8 cellular contexts compared by ENCODE assay signal in the genomic region with DNA sequence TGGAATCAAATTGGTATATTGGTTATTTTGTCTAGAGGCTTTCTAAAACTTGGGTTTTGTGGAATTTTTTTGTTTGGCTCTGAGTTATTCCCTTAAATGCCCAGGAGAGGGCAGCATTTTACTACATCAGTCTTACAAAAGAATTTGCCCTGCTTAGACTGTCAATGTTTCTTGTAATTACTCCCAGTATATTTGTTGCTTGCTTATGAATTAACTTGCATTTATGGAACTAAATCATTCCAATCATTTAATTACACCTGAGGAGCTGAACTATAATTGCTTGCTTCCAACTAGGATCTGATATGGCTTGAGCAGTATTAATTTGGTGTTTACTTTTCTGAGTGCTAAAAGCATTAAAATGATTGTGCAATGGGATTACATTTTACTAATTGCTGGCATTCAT. TPM values are rescaled to one million over a fixed set of nuclear protein-coding genes. Genes with fewer than 3 reads are reported as not detected.
DNase-seq lines count a peak whose midpoint lies in the region; ATAC-seq and TF ChIP-seq lines count a peak whose summit lies in the region.

No MANE protein-coding gene starts in this region.

- H3K4me1 Mint-ChIP-seq in activated B cell treated with CpG ODN at 0.5 μM for 24 hours (no peaks in the 10 kb centered on the region), type B pancreatic cell (ENCODE audit: unreplicated experiment) (no peaks in the 10 kb centered on the region)

- ATAC-seq in GM18861 (IDR thresholded peaks at IDR 0.05; ENCODE audit: unreplicated experiment), result peak; percentile 63
- no peak for ATAC-seq in activated B cell treated with CpG ODN at 0.5 μM for 24 hours (ENCODE audit: low read depth)
- ATAC-seq in GM21619 (IDR thresholded peaks at IDR 0.05; ENCODE audit: unreplicated experiment), result no peak

- TF ChIP-seq POLR2A in lower leg skin (IDR thresholded peaks at IDR 0.05), result no peak

- intact Hi-C loops in activated B cell treated with CpG ODN at 0.5 μM for 24 hours (cut with micrococcal nuclease), result loop anchor here (1.0 kb wide), 1 partner anchor 1769 kb away; no protein-coding TSS in a partner anchor
- intact Hi-C loops in lower leg skin (cut with DNase I; ENCODE audit: low total_unique reads), result no loop called here

- no peak overlapping the region for H3K27ac Mint-ChIP-seq in activated B cell treated with CpG ODN at 0.5 μM for 24 hours
- no peak overlapping the region for H3K27ac Mint-ChIP-seq in type B pancreatic cell

- H3K4me3 Mint-ChIP-seq in activated B cell treated with CpG ODN at 0.5 μM for 24 hours (no peak overlapping the region), type B pancreatic cell (no peak overlapping the region)

- peak; percentile 76 for TF ChIP-seq CTCF in activated B cell treated with CpG ODN at 0.5 μM for 24 hours (IDR thresholded peaks at IDR 0.05)
- TF ChIP-seq CTCF in type B pancreatic cell (conservative IDR thresholded peaks at IDR 0.05), result peak; percentile 94
- no peak for TF ChIP-seq CTCF in lower leg skin (IDR thresholded peaks at IDR 0.05)

- H3K27me3 Mint-ChIP-seq in activated B cell treated with CpG ODN at 0.5 μM for 24 hours, result no peaks in the 10 kb centered on the region
- no peaks in the 10 kb centered on the region for H3K27me3 Mint-ChIP-seq in type B pancreatic cell

- peak; percentile 28 to 29 for DNase-seq in AML-193 (lab: John Stamatoyannopoulos, UW)
- peak; percentile 23 for DNase-seq in NCI-H187 treated with DMSO at 0.1 percent for 48 hours (lab: John Stamatoyannopoulos, UW)
- no peak for DNase-seq in activated B cell treated with CpG ODN at 0.5 μM for 24 hours
- DNase-seq in inferior parietal cortex (ENCODE audit: extremely low spot score), result peak; percentile 74
- no peak for DNase-seq in type B pancreatic cell (ENCODE audit: extremely low spot score, unreplicated experiment)
- no peak for DNase-seq in lower leg skin (ENCODE audit: low spot score in 2 of 2)

- H3K9me3 Mint-ChIP-seq in activated B cell treated with CpG ODN at 0.5 μM for 24 hours, result no peaks in the 10 kb centered on the region
- no peaks in the 10 kb centered on the region for H3K9me3 Mint-ChIP-seq in type B pancreatic cell

- POLR2A ChIA-PET in activated B cell treated with CpG ODN at 0.5 μM for 24 hours (lab: Charles Lee), result no interaction called here

- H3K4me3 ChIP-seq in lower leg skin (ENCODE audit: low read depth, poor library complexity, severe bottlenecking), result no peak overlapping the region

- CTCF ChIA-PET in activated B cell treated with CpG ODN at 0.5 μM for 24 hours (lab: Charles Lee), result interaction anchor here (0.8 kb wide), 1 partner anchor 10 kb away, joined by 3 read pairs; no protein-coding TSS in a partner anchor

- no peaks in the 10 kb centered on the region for H3K36me3 Mint-ChIP-seq in activated B cell treated with CpG ODN at 0.5 μM for 24 hours (ENCODE audit: low read depth)
- H3K36me3 Mint-ChIP-seq in type B pancreatic cell, result no peaks in the 10 kb centered on the region

RNA-seq across cellular contexts. Expression of a gene that starts 48.7 kb away (rescaled TPM):
- total RNA-seq in activated B cell treated with CpG ODN at 0.5 μM for 24 hours (not detected in 2 replicates), type B pancreatic cell (ENCODE audit: low replicate concordance) (6.0 and 14.5 TPM in 2 replicates), lower leg skin (1 to 10 TPM; 3.6 to 6.9 (median 5.9) TPM)

Comparison
In these comparisons a context has a peak if more than half of its experiments do, and no peak if none do; other contexts are left out.
1. DNase-seq: peak in AML-193 (2 of 2), NCI-H187 treated with DMSO at 0.1 percent for 48 hours (single experiment) and inferior parietal cortex (single experiment); none in activated B cell treated with CpG ODN at 0.5 μM for 24 hours (single experiment), type B pancreatic cell (single experiment) and lower leg skin (0 of 2).
2. CTCF ChIP-seq: peak in activated B cell treated with CpG ODN at 0.5 μM for 24 hours (single experiment) and type B pancreatic cell (single experiment); none in lower leg skin (0 of 3).